1 cellular context compared by ENCODE assay signal in genomic region chr6:148164645-148165044, GRCh38.
TF ChIP-seq lines count a peak whose summit lies in the region.

No MANE protein-coding gene starts in this region.

TF ChIP-seq in SK-N-SH, 30 proteins besides CTCF, POLR2A, EP300 and RAD21 (continued from another document):
- TF ChIP-seq POLR2AphosphoS5 (IDR thresholded peaks at IDR 0.05; ENCODE audit: low read depth, low read length) = no peak
- TF ChIP-seq, protein P1, sequence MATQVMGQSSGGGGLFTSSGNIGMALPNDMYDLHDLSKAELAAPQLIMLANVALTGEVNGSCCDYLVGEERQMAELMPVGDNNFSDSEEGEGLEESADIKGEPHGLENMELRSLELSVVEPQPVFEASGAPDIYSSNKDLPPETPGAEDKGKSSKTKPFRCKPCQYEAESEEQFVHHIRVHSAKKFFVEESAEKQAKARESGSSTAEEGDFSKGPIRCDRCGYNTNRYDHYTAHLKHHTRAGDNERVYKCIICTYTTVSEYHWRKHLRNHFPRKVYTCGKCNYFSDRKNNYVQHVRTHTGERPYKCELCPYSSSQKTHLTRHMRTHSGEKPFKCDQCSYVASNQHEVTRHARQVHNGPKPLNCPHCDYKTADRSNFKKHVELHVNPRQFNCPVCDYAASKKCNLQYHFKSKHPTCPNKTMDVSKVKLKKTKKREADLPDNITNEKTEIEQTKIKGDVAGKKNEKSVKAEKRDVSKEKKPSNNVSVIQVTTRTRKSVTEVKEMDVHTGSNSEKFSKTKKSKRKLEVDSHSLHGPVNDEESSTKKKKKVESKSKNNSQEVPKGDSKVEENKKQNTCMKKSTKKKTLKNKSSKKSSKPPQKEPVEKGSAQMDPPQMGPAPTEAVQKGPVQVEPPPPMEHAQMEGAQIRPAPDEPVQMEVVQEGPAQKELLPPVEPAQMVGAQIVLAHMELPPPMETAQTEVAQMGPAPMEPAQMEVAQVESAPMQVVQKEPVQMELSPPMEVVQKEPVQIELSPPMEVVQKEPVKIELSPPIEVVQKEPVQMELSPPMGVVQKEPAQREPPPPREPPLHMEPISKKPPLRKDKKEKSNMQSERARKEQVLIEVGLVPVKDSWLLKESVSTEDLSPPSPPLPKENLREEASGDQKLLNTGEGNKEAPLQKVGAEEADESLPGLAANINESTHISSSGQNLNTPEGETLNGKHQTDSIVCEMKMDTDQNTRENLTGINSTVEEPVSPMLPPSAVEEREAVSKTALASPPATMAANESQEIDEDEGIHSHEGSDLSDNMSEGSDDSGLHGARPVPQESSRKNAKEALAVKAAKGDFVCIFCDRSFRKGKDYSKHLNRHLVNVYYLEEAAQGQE (IDR thresholded peaks at IDR 0.05; ENCODE audit: low read depth, low read length) = no peak
- TF ChIP-seq, protein P2, sequence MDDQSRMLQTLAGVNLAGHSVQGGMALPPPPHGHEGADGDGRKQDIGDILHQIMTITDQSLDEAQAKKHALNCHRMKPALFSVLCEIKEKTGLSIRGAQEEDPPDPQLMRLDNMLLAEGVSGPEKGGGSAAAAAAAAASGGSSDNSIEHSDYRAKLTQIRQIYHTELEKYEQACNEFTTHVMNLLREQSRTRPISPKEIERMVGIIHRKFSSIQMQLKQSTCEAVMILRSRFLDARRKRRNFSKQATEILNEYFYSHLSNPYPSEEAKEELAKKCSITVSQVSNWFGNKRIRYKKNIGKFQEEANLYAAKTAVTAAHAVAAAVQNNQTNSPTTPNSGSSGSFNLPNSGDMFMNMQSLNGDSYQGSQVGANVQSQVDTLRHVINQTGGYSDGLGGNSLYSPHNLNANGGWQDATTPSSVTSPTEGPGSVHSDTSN (IDR thresholded peaks at IDR 0.05) = no peak
- TF ChIP-seq, protein P3, sequence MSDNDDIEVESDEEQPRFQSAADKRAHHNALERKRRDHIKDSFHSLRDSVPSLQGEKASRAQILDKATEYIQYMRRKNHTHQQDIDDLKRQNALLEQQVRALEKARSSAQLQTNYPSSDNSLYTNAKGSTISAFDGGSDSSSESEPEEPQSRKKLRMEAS (IDR thresholded peaks at IDR 0.05; ENCODE audit: low read depth) = no peak
- no peak for TF ChIP-seq GATA2 (CRISPR knock-in tag; IDR thresholded peaks at IDR 0.05)
- TF ChIP-seq, protein P4, sequence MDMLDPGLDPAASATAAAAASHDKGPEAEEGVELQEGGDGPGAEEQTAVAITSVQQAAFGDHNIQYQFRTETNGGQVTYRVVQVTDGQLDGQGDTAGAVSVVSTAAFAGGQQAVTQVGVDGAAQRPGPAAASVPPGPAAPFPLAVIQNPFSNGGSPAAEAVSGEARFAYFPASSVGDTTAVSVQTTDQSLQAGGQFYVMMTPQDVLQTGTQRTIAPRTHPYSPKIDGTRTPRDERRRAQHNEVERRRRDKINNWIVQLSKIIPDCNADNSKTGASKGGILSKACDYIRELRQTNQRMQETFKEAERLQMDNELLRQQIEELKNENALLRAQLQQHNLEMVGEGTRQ (IDR thresholded peaks at IDR 0.05; ENCODE audit: borderline replicate concordance, low read depth, low read length) = no peak
- no peak for TF ChIP-seq RCOR1 (IDR thresholded peaks at IDR 0.05; ENCODE audit: low read length)
- TF ChIP-seq CHD2 (IDR thresholded peaks at IDR 0.05; ENCODE audit: low read length, partially characterized antibody) = no peak
- TF ChIP-seq IRF3 (IDR thresholded peaks at IDR 0.05; ENCODE audit: low read depth, low read length) = no peak
- no peak for TF ChIP-seq RXRA (IDR thresholded peaks at IDR 0.05; ENCODE audit: borderline replicate concordance, low read depth)
- TF ChIP-seq NRF1 (IDR thresholded peaks at IDR 0.05; ENCODE audit: low read depth, low read length) = no peak
- TF ChIP-seq, protein P5, sequence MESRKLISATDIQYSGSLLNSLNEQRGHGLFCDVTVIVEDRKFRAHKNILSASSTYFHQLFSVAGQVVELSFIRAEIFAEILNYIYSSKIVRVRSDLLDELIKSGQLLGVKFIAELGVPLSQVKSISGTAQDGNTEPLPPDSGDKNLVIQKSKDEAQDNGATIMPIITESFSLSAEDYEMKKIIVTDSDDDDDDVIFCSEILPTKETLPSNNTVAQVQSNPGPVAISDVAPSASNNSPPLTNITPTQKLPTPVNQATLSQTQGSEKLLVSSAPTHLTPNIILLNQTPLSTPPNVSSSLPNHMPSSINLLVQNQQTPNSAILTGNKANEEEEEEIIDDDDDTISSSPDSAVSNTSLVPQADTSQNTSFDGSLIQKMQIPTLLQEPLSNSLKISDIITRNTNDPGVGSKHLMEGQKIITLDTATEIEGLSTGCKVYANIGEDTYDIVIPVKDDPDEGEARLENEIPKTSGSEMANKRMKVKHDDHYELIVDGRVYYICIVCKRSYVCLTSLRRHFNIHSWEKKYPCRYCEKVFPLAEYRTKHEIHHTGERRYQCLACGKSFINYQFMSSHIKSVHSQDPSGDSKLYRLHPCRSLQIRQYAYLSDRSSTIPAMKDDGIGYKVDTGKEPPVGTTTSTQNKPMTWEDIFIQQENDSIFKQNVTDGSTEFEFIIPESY (IDR thresholded peaks at IDR 0.05; ENCODE audit: borderline replicate concordance, low read depth) = no peak
- TF ChIP-seq MEF2A (IDR thresholded peaks at IDR 0.05; ENCODE audit: borderline replicate concordance, low read depth) = no peak
- no peak for TF ChIP-seq FOXJ3 (CRISPR knock-in tag; IDR thresholded peaks at IDR 0.05)
- no peak for TF ChIP-seq NFIC (IDR thresholded peaks at IDR 0.05; ENCODE audit: borderline replicate concordance)
- TF ChIP-seq EZH2phosphoT487 (IDR thresholded peaks at IDR 0.05; ENCODE audit: borderline replicate concordance, low read depth) = no peak
TF ChIP-seq in SK-N-SH: peak in this region for 0.
